19 cellular contexts compared by ENCODE assay signal in the genomic region with DNA sequence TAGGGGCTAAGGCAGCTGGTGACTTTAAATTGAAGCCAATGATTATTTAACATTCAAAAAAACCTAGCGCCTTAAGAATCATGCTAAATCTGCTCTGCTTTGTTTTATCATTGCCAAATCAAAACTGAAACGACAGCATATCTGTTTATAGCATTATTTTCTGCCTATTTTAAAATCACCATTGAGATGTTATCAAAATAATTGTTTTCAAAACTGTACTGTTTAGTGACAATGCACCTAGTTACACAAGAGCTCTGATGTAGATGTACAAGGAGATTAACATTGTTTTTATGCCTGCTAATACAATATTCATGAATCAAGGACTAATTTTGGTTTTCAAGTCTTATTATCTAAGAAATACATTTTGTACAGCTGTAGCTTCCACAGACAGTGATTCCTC.
DNase-seq lines count a peak whose midpoint lies in the region; ATAC-seq and TF ChIP-seq lines count a peak whose summit lies in the region.
"Had no signal": no experiment of that assay in that cellular context is flagged by ENCODE, and none has a peak within 500 bp of the region (broad histone marks: within the 10 kb centered on the region; RNA-seq: fewer than 3 reads in every experiment).

No MANE protein-coding gene starts in this region.

- H3K9me2 ChIP-seq in OCI-LY1 (ENCODE audit: low read depth, low read length) = no peaks in the 10 kb centered on the region

- H4K20me1 ChIP-seq in OCI-LY1 (ENCODE audit: insufficient read depth, low read length) (no peaks in the 10 kb centered on the region), neural progenitor cell (ENCODE audit: low read depth) (no peaks in the 10 kb centered on the region)
- H4K20me1 ChIP-seq: BLaER1 treated with 17β-estradiol and CSF1 and Interleukin-3, amounts not matched to agents 10 nM and 100 nM had no signal

- H3K36me3 Mint-ChIP-seq in neural progenitor cell = no peaks in the 10 kb centered on the region
- H3K36me3 Mint-ChIP-seq: CD8-positive, alpha-beta T cell had no signal

- TF ChIP-seq CTCF in OCI-LY1 (IDR thresholded peaks at IDR 0.05; ENCODE audit: low read length) (no peak), neural progenitor cell (IDR thresholded peaks at IDR 0.05) (no peak)

- no peak overlapping the region for H3K4me3 Mint-ChIP-seq in neural progenitor cell
- H3K4me3 Mint-ChIP-seq: B cell; CD4-positive, alpha-beta T cell; CD8-positive, alpha-beta T cell had no signal

- H3K4me3 ChIP-seq in OCI-LY1 (ENCODE audit: low read depth, low read length, poor library complexity, severe bottlenecking) = no peak overlapping the region
- H3K4me3 ChIP-seq in neural progenitor cell = no peak overlapping the region
- H3K4me3 ChIP-seq: A549; BLaER1 treated with 17β-estradiol and CSF1 and Interleukin-3, amounts not matched to agents 10 nM and 100 nM had no signal

- H3K27me3 ChIP-seq in OCI-LY1 (ENCODE audit: insufficient read depth, low read length) (no peaks in the 10 kb centered on the region), neural progenitor cell (no peaks in the 10 kb centered on the region)
- H3K27me3 ChIP-seq: BLaER1 treated with 17β-estradiol and CSF1 and Interleukin-3, amounts not matched to agents 10 nM and 100 nM had no signal

- H3K4me2 ChIP-seq in OCI-LY1 (ENCODE audit: low read length) (no peak overlapping the region), neural progenitor cell (no peak overlapping the region)
- H3K4me2 ChIP-seq: A549; BLaER1 treated with 17β-estradiol and CSF1 and Interleukin-3, amounts not matched to agents 10 nM and 100 nM had no signal

- no peaks in the 10 kb centered on the region for H3K27me3 Mint-ChIP-seq in neural progenitor cell (ENCODE audit: insufficient read depth, low read depth)
- H3K27me3 Mint-ChIP-seq: B cell; CD4-positive, alpha-beta T cell had no signal

- no peak overlapping the region for H3K27ac Mint-ChIP-seq in neural progenitor cell
- H3K27ac Mint-ChIP-seq: B cell; CD4-positive, alpha-beta T cell; CD8-positive, alpha-beta T cell had no signal

- H3F3A ChIP-seq in OCI-LY1 (ENCODE audit: insufficient read depth, low read length) = no peaks in the 10 kb centered on the region
- no peaks in the 10 kb centered on the region for H3F3A ChIP-seq in neural progenitor cell (ENCODE audit: low read depth)

- H3K27ac ChIP-seq in OCI-LY1 (ENCODE audit: low read depth, low read length, poor library complexity, severe bottlenecking) (no peak overlapping the region), neural progenitor cell (no peak overlapping the region)
- H3K27ac ChIP-seq: 22Rv1; A549; BLaER1 treated with 17β-estradiol and CSF1 and Interleukin-3, amounts not matched to agents 10 nM and 100 nM; C4-2B had no signal

- H3K9ac ChIP-seq in OCI-LY1 (ENCODE audit: low read length) (no peak overlapping the region), neural progenitor cell (no peak overlapping the region)
- H3K9ac ChIP-seq: BLaER1 treated with 17β-estradiol and CSF1 and Interleukin-3, amounts not matched to agents 10 nM and 100 nM had no signal

- H2AFZ ChIP-seq in OCI-LY1 (ENCODE audit: low read length) (peak overlapping the region; percentile 78; the same call in 1 of the 2 replicates), neural progenitor cell (replicated peaks) (peak overlapping the region; percentile 7)

- peak; percentile 80 for DNase-seq in SK-N-DZ (ENCODE audit: low spot score)
- no peak for DNase-seq in neural progenitor cell (ENCODE audit: low spot score)
- DNase-seq in NCI-H146 treated with DMSO at 0.1 percent for 48 hours (lab: John Stamatoyannopoulos, UW; ENCODE audit: unreplicated experiment) = no peak
- DNase-seq in NCI-H2171 (lab: John Stamatoyannopoulos, UW) = no peak
- DNase-seq: AML-193; Caco-2; Calu3; CD4-positive, alpha-beta T cell; CD8-positive, alpha-beta T cell; DMS79 treated with DMSO at 0.1 percent for 48 hours; GF-D8 had no signal

- H3K9me3 ChIP-seq in OCI-LY1 (ENCODE audit: low read length) = no peaks in the 10 kb centered on the region
- H3K9me3 ChIP-seq in neural progenitor cell (ENCODE audit: low read depth) = no peaks in the 10 kb centered on the region
- H3K9me3 ChIP-seq: A549, Caco-2 had no signal

- no peak for ATAC-seq in SK-N-SH treated with all-trans-retinoic acid at 6 μM for 48 hours
- no peak for ATAC-seq in GM21447 (IDR thresholded peaks at IDR 0.05; ENCODE audit: unreplicated experiment)
- ATAC-seq: A549; CD8-positive, alpha-beta T cell had no signal

- H3K36me3 ChIP-seq in OCI-LY1 (ENCODE audit: insufficient read depth, low read length) (no peaks in the 10 kb centered on the region), neural progenitor cell (no peaks in the 10 kb centered on the region)
- H3K36me3 ChIP-seq: BLaER1 treated with 17β-estradiol and CSF1 and Interleukin-3, amounts not matched to agents 10 nM and 100 nM had no signal

- H3K9me3 Mint-ChIP-seq in neural progenitor cell = peaks cover 2% of the 10 kb centered on the region

- H3K4me1 ChIP-seq in OCI-LY1 (ENCODE audit: insufficient read depth, low read length, severe bottlenecking) (no peaks in the 10 kb centered on the region), neural progenitor cell (no peaks in the 10 kb centered on the region)
- H3K4me1 ChIP-seq: A549, Caco-2 had no signal

- H3K79me2 ChIP-seq in OCI-LY1 (ENCODE audit: insufficient read depth, low read length) (no peaks in the 10 kb centered on the region), neural progenitor cell (ENCODE audit: low read depth) (no peaks in the 10 kb centered on the region)

- no peaks in the 10 kb centered on the region for H3K4me1 Mint-ChIP-seq in neural progenitor cell
- H3K4me1 Mint-ChIP-seq: B cell had no signal

TF ChIP-seq in SK-N-SH treated with all-trans-retinoic acid at 6 μM for 48 hours, 23 proteins besides CTCF, POLR2A, EP300 and RAD21:
- TF ChIP-seq ZFP30 (CRISPR knock-in tag; IDR thresholded peaks at IDR 0.05) = no peak
- TF ChIP-seq ESRRG (CRISPR knock-in tag; IDR thresholded peaks at IDR 0.05) = no peak
- TF ChIP-seq ZNF8 (CRISPR knock-in tag; IDR thresholded peaks at IDR 0.05) = no peak
- no peak for TF ChIP-seq GLIS3 (CRISPR knock-in tag; IDR thresholded peaks at IDR 0.05)
- TF ChIP-seq, protein P1, sequence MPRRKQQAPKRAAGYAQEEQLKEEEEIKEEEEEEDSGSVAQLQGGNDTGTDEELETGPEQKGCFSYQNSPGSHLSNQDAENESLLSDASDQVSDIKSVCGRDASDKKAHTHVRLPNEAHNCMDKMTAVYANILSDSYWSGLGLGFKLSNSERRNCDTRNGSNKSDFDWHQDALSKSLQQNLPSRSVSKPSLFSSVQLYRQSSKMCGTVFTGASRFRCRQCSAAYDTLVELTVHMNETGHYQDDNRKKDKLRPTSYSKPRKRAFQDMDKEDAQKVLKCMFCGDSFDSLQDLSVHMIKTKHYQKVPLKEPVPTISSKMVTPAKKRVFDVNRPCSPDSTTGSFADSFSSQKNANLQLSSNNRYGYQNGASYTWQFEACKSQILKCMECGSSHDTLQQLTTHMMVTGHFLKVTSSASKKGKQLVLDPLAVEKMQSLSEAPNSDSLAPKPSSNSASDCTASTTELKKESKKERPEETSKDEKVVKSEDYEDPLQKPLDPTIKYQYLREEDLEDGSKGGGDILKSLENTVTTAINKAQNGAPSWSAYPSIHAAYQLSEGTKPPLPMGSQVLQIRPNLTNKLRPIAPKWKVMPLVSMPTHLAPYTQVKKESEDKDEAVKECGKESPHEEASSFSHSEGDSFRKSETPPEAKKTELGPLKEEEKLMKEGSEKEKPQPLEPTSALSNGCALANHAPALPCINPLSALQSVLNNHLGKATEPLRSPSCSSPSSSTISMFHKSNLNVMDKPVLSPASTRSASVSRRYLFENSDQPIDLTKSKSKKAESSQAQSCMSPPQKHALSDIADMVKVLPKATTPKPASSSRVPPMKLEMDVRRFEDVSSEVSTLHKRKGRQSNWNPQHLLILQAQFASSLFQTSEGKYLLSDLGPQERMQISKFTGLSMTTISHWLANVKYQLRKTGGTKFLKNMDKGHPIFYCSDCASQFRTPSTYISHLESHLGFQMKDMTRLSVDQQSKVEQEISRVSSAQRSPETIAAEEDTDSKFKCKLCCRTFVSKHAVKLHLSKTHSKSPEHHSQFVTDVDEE (CRISPR knock-in tag; IDR thresholded peaks at IDR 0.05) = no peak
- TF ChIP-seq ARNTL (CRISPR knock-in tag; IDR thresholded peaks at IDR 0.05; ENCODE audit: borderline replicate concordance, low read depth) = no peak
- peak; percentile 82; the same call in 1 of the 2 replicates for TF ChIP-seq TCF4 (CRISPR knock-in tag; IDR thresholded peaks at IDR 0.05; ENCODE audit: borderline replicate concordance)
